Comparison of ENCODE assay signal across 31 cellular contexts in genomic region chr4:1489639-1489995, GRCh38.
"Had no signal": no experiment of that assay in that cellular context is flagged by ENCODE, and none has a peak within 500 bp of the region (broad histone marks: within the 10 kb centered on the region; RNA-seq: fewer than 3 reads in every experiment).

No MANE protein-coding gene starts in this region.

- H3K4me1 Mint-ChIP-seq: activated CD4-positive, alpha-beta memory T cell treated with anti-CD3 and anti-CD28 coated beads, Interleukin-2, amount 10 ng/mL, durations not matched to agents 7 days and 5 days; activated CD4-positive, alpha-beta T cell treated with anti-CD3 and anti-CD28 coated beads, Interleukin-2, amount 10 ng/mL, durations not matched to agents 7 days and 5 days; activated naive CD8-positive, alpha-beta T cell treated with anti-CD3 and anti-CD28 coated beads, Interleukin-2, amount 10 ng/mL, durations not matched to agents 7 days and 5 days; immature natural killer cell; nephron; stimulated activated naive B cell treated with anti-CD40 and anti-IgM and Interleukin-4, amounts not matched to agents 10 μg/mL and 1 μg/mL and 100 μg/mL, for 72 hours had no signal

- H3K36me3 Mint-ChIP-seq: activated naive CD8-positive, alpha-beta T cell treated with anti-CD3 and anti-CD28 coated beads, Interleukin-2, amount 10 ng/mL, durations not matched to agents 7 days and 5 days; brain had no signal

- DNase-seq: activated CD4-positive, alpha-beta memory T cell treated with anti-CD3 and anti-CD28 coated beads, Interleukin-2, amount 10 ng/mL, durations not matched to agents 7 days and 5 days; activated CD4-positive, alpha-beta T cell treated with anti-CD3 and anti-CD28 coated beads for 1 hour; activated CD4-positive, alpha-beta T cell treated with anti-CD3 and anti-CD28 coated beads, Interleukin-2, amount 10 ng/mL, durations not matched to agents 7 days and 5 days; activated CD8-positive, alpha-beta memory T cell treated with anti-CD3 and anti-CD28 coated beads, Interleukin-2, amount 50 U/mL, for 48 hours; activated naive CD4-positive, alpha-beta T cell treated with Interleukin-2 at 50 U/mL for 16 hours; cortex of kidney; effector memory CD8-positive, alpha-beta T cell; erythroblast; gastrocnemius medialis; hippocampal formation; immature natural killer cell; mammary epithelial cell; retina; stimulated activated CD4-positive, alpha-beta T cell treated with anti-CD3 and anti-CD28 coated beads, Interleukin-15, amount 100 ng/mL, for 24 hours; stimulated activated CD4-positive, alpha-beta T cell treated with anti-CD3 and anti-CD28 coated beads, Interleukin-2, amount 100 ng/mL, for 24 hours; stimulated activated naive B cell treated with anti-CD40 and anti-IgM and Interleukin-4, amounts not matched to agents 10 μg/mL and 1 μg/mL and 100 μg/mL, for 72 hours; stomach; T-helper 9 cell; WERI-Rb-1 had no signal

- H3K4me3 ChIP-seq: ascending aorta, cardiac muscle cell, gastrocnemius medialis, left lung, stomach, thyroid gland, upper lobe of left lung had no signal

- H3K9me3 ChIP-seq: thyroid gland had no signal

- H3K4me1 ChIP-seq: ascending aorta, gastrocnemius medialis, left lung, stomach, thyroid gland, upper lobe of left lung had no signal

- H3K27ac ChIP-seq: ascending aorta, cardiac muscle cell, gastrocnemius medialis, left lung, neutrophil, stomach, thyroid gland, upper lobe of left lung, WERI-Rb-1 had no signal

- ATAC-seq: effector memory CD8-positive, alpha-beta T cell; gastrocnemius medialis; left lung; stimulated activated naive B cell treated with anti-CD40 and anti-IgM and Interleukin-4, amounts not matched to agents 10 μg/mL and 1 μg/mL and 100 μg/mL, for 72 hours had no signal

- H3K27ac Mint-ChIP-seq: activated CD4-positive, alpha-beta memory T cell treated with anti-CD3 and anti-CD28 coated beads, Interleukin-2, amount 10 ng/mL, durations not matched to agents 7 days and 5 days; activated CD4-positive, alpha-beta T cell treated with anti-CD3 and anti-CD28 coated beads, Interleukin-2, amount 10 ng/mL, durations not matched to agents 7 days and 5 days; activated naive CD8-positive, alpha-beta T cell treated with anti-CD3 and anti-CD28 coated beads, Interleukin-2, amount 10 ng/mL, durations not matched to agents 7 days and 5 days; activated T-cell treated with anti-CD3 and anti-CD28 coated beads, Interleukin-2, amount 50 U/mL, for 24 hours; activated T-helper 2 cell treated with anti-CD3 and anti-CD28 coated beads, Interferon-gamma antibody, Interleukin-2, Interleukin-4, amounts not matched to agents 10 μg/mL and 5 μg/mL and 100 μg/mL, durations not matched to agents 14 hours and 24 hours and 36 hours; brain; effector memory CD8-positive, alpha-beta T cell; immature natural killer cell; nephron; progenitor cell of endocrine pancreas; stimulated activated naive B cell treated with anti-CD40 and anti-IgM and Interleukin-4, amounts not matched to agents 10 μg/mL and 1 μg/mL and 100 μg/mL, for 72 hours had no signal

- H3K36me3 ChIP-seq: ascending aorta, cardiac muscle cell, gastrocnemius medialis, left lung, neutrophil, stomach, thyroid gland, upper lobe of left lung, WERI-Rb-1 had no signal

- H3K4me3 Mint-ChIP-seq: activated CD4-positive, alpha-beta memory T cell treated with anti-CD3 and anti-CD28 coated beads, Interleukin-2, amount 10 ng/mL, durations not matched to agents 7 days and 5 days; activated CD4-positive, alpha-beta T cell treated with anti-CD3 and anti-CD28 coated beads, Interleukin-2, amount 10 ng/mL, durations not matched to agents 7 days and 5 days; activated naive CD8-positive, alpha-beta T cell treated with anti-CD3 and anti-CD28 coated beads, Interleukin-2, amount 10 ng/mL, durations not matched to agents 7 days and 5 days; activated T-cell treated with anti-CD3 and anti-CD28 coated beads, Interleukin-2, amount 50 U/mL, for 24 hours; brain; effector memory CD8-positive, alpha-beta T cell; immature natural killer cell; nephron; stimulated activated naive B cell treated with anti-CD40 and anti-IgM and Interleukin-4, amounts not matched to agents 10 μg/mL and 1 μg/mL and 100 μg/mL, for 72 hours had no signal

- H3K27me3 ChIP-seq: cardiac muscle cell, thyroid gland had no signal
